ENCODE assay signal across 35 cellular contexts in genomic region chr11:4887591-4887990, GRCh38. TPM values are rescaled to one million over a fixed set of nuclear protein-coding genes. Genes with fewer than 3 reads are reported as not detected.
"Had no signal": no experiment of that assay in that cellular context is flagged by ENCODE, and none has a peak within 500 bp of the region (broad histone marks: within the 10 kb centered on the region; RNA-seq: fewer than 3 reads in every experiment).

No MANE protein-coding gene starts in this region.

- H3K4me3 ChIP-seq: cardiac muscle cell, K562, Peyer's patch had no signal

- H3K27me3 ChIP-seq: brain microvascular endothelial cell, cardiac muscle cell, Peyer's patch had no signal

- DNase-seq: activated CD4-positive, alpha-beta memory T cell treated with anti-CD3 and anti-CD28 coated beads, Interleukin-2, amount 10 ng/mL, durations not matched to agents 7 days and 5 days; activated CD4-positive, alpha-beta T cell treated with anti-CD3 and anti-CD28 coated beads for 1 hour; activated CD4-positive, alpha-beta T cell treated with anti-CD3 and anti-CD28 coated beads for 48 hours; activated CD4-positive, CD25-positive, alpha-beta regulatory T cell; activated CD8-positive, alpha-beta memory T cell treated with anti-CD3 and anti-CD28 coated beads for 24 hours; activated CD8-positive, alpha-beta memory T cell treated with anti-CD3 and anti-CD28 coated beads, Interleukin-2, amount 10 ng/mL, durations not matched to agents 7 days and 5 days; activated CD8-positive, alpha-beta memory T cell treated with anti-CD3 and anti-CD28 coated beads, Interleukin-2, amount 50 U/mL, for 48 hours; activated effector memory CD4-positive, alpha-beta T cell treated with Interleukin-2 at 50 U/mL for 16 hours; activated naive CD4-positive, alpha-beta T cell treated with anti-CD3 and anti-CD28 coated beads, Interleukin-2, amount 10 ng/mL, durations not matched to agents 7 days and 5 days; activated naive CD8-positive, alpha-beta T cell treated with anti-CD3 and anti-CD28 coated beads, Interleukin-2, amount 50 U/mL, for 24 hours; activated T-cell treated with anti-CD3 and anti-CD28 coated beads, Interleukin-2, amount 50 U/mL, for 48 hours; anterior cingulate cortex; brain microvascular endothelial cell; NCI-H1105; NCI-H1417 treated with DMSO at 0.1 percent for 48 hours; NCI-H187 treated with DMSO at 0.1 percent for 48 hours; NCI-H2081; NCI-H2171 treated with DMSO at 0.1 percent for 48 hours; NCI-H345; NCI-H524 treated with DMSO at 0.1 percent for 48 hours; PC-3; Peyer's patch; SIG-M5; SW 1271; T-helper 1 cell; T-helper 2 cell; T-helper 9 cell; WERI-Rb-1 had no signal

- H3K36me3 ChIP-seq: brain microvascular endothelial cell, cardiac muscle cell, Peyer's patch, WERI-Rb-1 had no signal

- H3K4me1 ChIP-seq: Peyer's patch had no signal

- H3K9me3 ChIP-seq: Peyer's patch had no signal

- H3K27ac ChIP-seq: brain microvascular endothelial cell, cardiac muscle cell, Peyer's patch, RWPE1, WERI-Rb-1 had no signal

RNA-seq across cellular contexts. Expression of gene OR51T1, which starts 5.9 kb away (rescaled TPM):
- total RNA-seq: activated CD4-positive, alpha-beta memory T cell treated with anti-CD3 and anti-CD28 coated beads, Interleukin-2, amount 10 ng/mL, durations not matched to agents 7 days and 5 days; activated CD8-positive, alpha-beta memory T cell treated with anti-CD3 and anti-CD28 coated beads, Interleukin-2, amount 10 ng/mL, durations not matched to agents 7 days and 5 days; cardiac muscle cell; K562; MCF 10A; NCI-H460; PC-3; Peyer's patch; Right ventricle myocardium inferior; SK-MEL-5 had no signal
- polyA plus RNA-seq: cardiac muscle cell, K562 had no signal

RNA-seq across cellular contexts. Expression of gene OR51A7, which starts 16.0 kb away (rescaled TPM):
- total RNA-seq: activated CD4-positive, alpha-beta memory T cell treated with anti-CD3 and anti-CD28 coated beads, Interleukin-2, amount 10 ng/mL, durations not matched to agents 7 days and 5 days; activated CD8-positive, alpha-beta memory T cell treated with anti-CD3 and anti-CD28 coated beads, Interleukin-2, amount 10 ng/mL, durations not matched to agents 7 days and 5 days; cardiac muscle cell; K562; MCF 10A; NCI-H460; PC-3; Peyer's patch; Right ventricle myocardium inferior; SK-MEL-5 had no signal
- polyA plus RNA-seq: cardiac muscle cell, K562 had no signal

RNA-seq across cellular contexts. Expression of gene OR51G2, which starts 31.6 kb away (rescaled TPM):
- total RNA-seq: activated CD4-positive, alpha-beta memory T cell treated with anti-CD3 and anti-CD28 coated beads, Interleukin-2, amount 10 ng/mL, durations not matched to agents 7 days and 5 days; activated CD8-positive, alpha-beta memory T cell treated with anti-CD3 and anti-CD28 coated beads, Interleukin-2, amount 10 ng/mL, durations not matched to agents 7 days and 5 days; cardiac muscle cell; K562; MCF 10A; NCI-H460; PC-3; Peyer's patch; Right ventricle myocardium inferior; SK-MEL-5 had no signal
- polyA plus RNA-seq: cardiac muscle cell, K562 had no signal

RNA-seq across cellular contexts. Expression of gene OR51G1, which starts 36.5 kb away (rescaled TPM):
- total RNA-seq: activated CD4-positive, alpha-beta memory T cell treated with anti-CD3 and anti-CD28 coated beads, Interleukin-2, amount 10 ng/mL, durations not matched to agents 7 days and 5 days; activated CD8-positive, alpha-beta memory T cell treated with anti-CD3 and anti-CD28 coated beads, Interleukin-2, amount 10 ng/mL, durations not matched to agents 7 days and 5 days; cardiac muscle cell; K562; MCF 10A; NCI-H460; PC-3; Peyer's patch; Right ventricle myocardium inferior; SK-MEL-5 had no signal
- polyA plus RNA-seq: cardiac muscle cell, K562 had no signal

RNA-seq across cellular contexts. Expression of gene OR51S1, which starts 38.6 kb away (rescaled TPM):
- total RNA-seq: activated CD4-positive, alpha-beta memory T cell treated with anti-CD3 and anti-CD28 coated beads, Interleukin-2, amount 10 ng/mL, durations not matched to agents 7 days and 5 days; activated CD8-positive, alpha-beta memory T cell treated with anti-CD3 and anti-CD28 coated beads, Interleukin-2, amount 10 ng/mL, durations not matched to agents 7 days and 5 days; cardiac muscle cell; K562; MCF 10A; NCI-H460; PC-3; Peyer's patch; Right ventricle myocardium inferior; SK-MEL-5 had no signal
- polyA plus RNA-seq: cardiac muscle cell, K562 had no signal
